ENCODE assay signal across 23 cellular contexts in genomic region chr1:155319536-155319935, GRCh38. TPM values are rescaled to one million over a fixed set of nuclear protein-coding genes. Genes with fewer than 3 reads are reported as not detected.
DNase-seq lines count a peak whose midpoint lies in the region; ATAC-seq and TF ChIP-seq lines count a peak whose summit lies in the region.
"Had no signal": no experiment of that assay in that cellular context is flagged by ENCODE, and none has a peak within 500 bp of the region (broad histone marks: within the 10 kb centered on the region; RNA-seq: fewer than 3 reads in every experiment).

No MANE protein-coding gene starts in this region.

- CTCF ChIA-PET in Caco-2 (lab: Charles Lee) (no interaction called here), RWPE1 (lab: Yijun Ruan, JAX) (interaction anchor here (0.7 to 5.1 kb wide), 2 partner anchors 53 to 69 kb away, joined by 3 to 34 read pairs; no protein-coding TSS in a partner anchor)

- peaks cover 20% of the 10 kb centered on the region for H3K4me1 ChIP-seq in Caco-2
- H3K4me1 ChIP-seq in sigmoid colon: peaks cover 0 to 30% (median 25%) of the 10 kb centered on the region in 4 donors

- DNase-seq in Caco-2 (no peak), RWPE1 (ENCODE audit: low spot score) (no peak), endothelial cell (ENCODE audit: low spot score) (no peak), sigmoid colon (peak; percentile 63), hippocampal formation (lab: John Stamatoyannopoulos, UW) (no peak)
- DNase-seq: activated CD4-positive, alpha-beta T cell treated with anti-CD3 and anti-CD28 coated beads for 36 hours; activated naive CD4-positive, alpha-beta T cell; cortex of kidney; DMS 273 treated with DMSO at 0.1 percent for 48 hours; foreskin melanocyte; GF-D8; midbrain; NCI-H1048; NCI-H2029 treated with DMSO at 0.1 percent for 48 hours; NCI-H524 treated with DMSO at 0.1 percent for 48 hours; stimulated activated CD4-positive, alpha-beta T cell treated with anti-CD3 and anti-CD28 coated beads, Interleukin-1b, Interleukin-23, amount 100 ng/mL, for 48 hours; stomach; T1000 had no signal

- H3K27me3 ChIP-seq in Caco-2 (replicated peaks; ENCODE audit: control insufficient read depth, insufficient read depth, low read length) (no peaks in the 10 kb centered on the region), sigmoid colon (no peaks in the 10 kb centered on the region)
- H3K27me3 ChIP-seq: stomach had no signal

- H3K36me3 Mint-ChIP-seq in Caco-2 (ENCODE audit: insufficient read depth, unreplicated experiment) (peaks cover 72% of the 10 kb centered on the region), endothelial cell (ENCODE audit: low read depth, unreplicated experiment) (peaks cover 27% of the 10 kb centered on the region)

- intact Hi-C loops in Caco-2 (cut with micrococcal nuclease; ENCODE audit: unreplicated experiment) (no loop called here), sigmoid colon (cut with DNase I) (no loop called here)

- H3K27ac ChIP-seq in RWPE1 (peak overlapping the region; percentile 98), sigmoid colon (no peak overlapping the region)

- ATAC-seq in GM19395 (IDR thresholded peaks at IDR 0.05; ENCODE audit: unreplicated experiment): no peak
- ATAC-seq in GM18861 (IDR thresholded peaks at IDR 0.05; ENCODE audit: unreplicated experiment): no peak
- ATAC-seq: activated CD4-positive, alpha-beta T cell treated with anti-CD3 and anti-CD28 coated beads for 36 hours; GM12878; sciatic nerve had no signal

- H3K4me1 Mint-ChIP-seq in Caco-2 (ENCODE audit: low read depth, unreplicated experiment) (peaks cover 7% of the 10 kb centered on the region), endothelial cell (ENCODE audit: unreplicated experiment) (peaks cover 41% of the 10 kb centered on the region)

- H3K4me3 ChIP-seq in Caco-2 (ENCODE audit: low read depth, low read length): no peak overlapping the region
- H3K4me3 ChIP-seq in sigmoid colon: no peak overlapping the region

- peaks cover 4% of the 10 kb centered on the region for H3K36me3 ChIP-seq in Caco-2 (ENCODE audit: control insufficient read depth, insufficient read depth, low read length)
- H3K36me3 ChIP-seq in sigmoid colon: peaks cover 0 to 16% (median 0%) of the 10 kb centered on the region in 4 donors

- TF ChIP-seq POLR2A in sigmoid colon (IDR thresholded peaks at IDR 0.05): no peak

- H3K27ac Mint-ChIP-seq in Caco-2 (ENCODE audit: unreplicated experiment) (peak overlapping the region; percentile 13), endothelial cell (ENCODE audit: unreplicated experiment) (peak overlapping the region; percentile 40)
- H3K27ac Mint-ChIP-seq: activated CD4-positive, alpha-beta T cell treated with anti-CD3 and anti-CD28 coated beads for 36 hours had no signal

- H3K9me3 ChIP-seq in Caco-2: no peaks in the 10 kb centered on the region
- H3K9me3 ChIP-seq in sigmoid colon: no peaks in the 10 kb centered on the region
- H3K9me3 ChIP-seq: stomach had no signal

- 86 to 90% methylated on average over 5 of the region's 5 CpGs for WGBS in sigmoid colon, 2 donors

- POLR2A ChIA-PET in Caco-2 (lab: Charles Lee) (no interaction called here), RWPE1 (lab: Yijun Ruan, JAX; ENCODE audit: low non-redundant PET) (no interaction called here)

- no peaks in the 10 kb centered on the region for H3K9me3 Mint-ChIP-seq in Caco-2 (ENCODE audit: unreplicated experiment)
- no peaks in the 10 kb centered on the region for H3K9me3 Mint-ChIP-seq in endothelial cell (ENCODE audit: unreplicated experiment)

- no peaks in the 10 kb centered on the region for H3K27me3 Mint-ChIP-seq in Caco-2 (ENCODE audit: insufficient read depth, unreplicated experiment)
- peaks cover 6% of the 10 kb centered on the region for H3K27me3 Mint-ChIP-seq in endothelial cell (ENCODE audit: unreplicated experiment)
- H3K27me3 Mint-ChIP-seq: activated CD4-positive, alpha-beta T cell treated with anti-CD3 and anti-CD28 coated beads for 36 hours had no signal

- H3K4me3 Mint-ChIP-seq in Caco-2 (ENCODE audit: unreplicated experiment) (no peak overlapping the region), endothelial cell (ENCODE audit: unreplicated experiment) (peak overlapping the region; percentile 88)

- no peak for TF ChIP-seq CTCF in Caco-2 (IDR thresholded peaks at IDR 0.05; ENCODE audit: insufficient read depth in 1 of 2, low read depth in 1 of 2, low read length in 1 of 2, severe bottlenecking in 1 of 2, unreplicated experiment in 1 of 2)
- no peak for TF ChIP-seq CTCF in RWPE1 (conservative IDR thresholded peaks at IDR 0.05; ENCODE audit: low read depth)
- TF ChIP-seq CTCF in endothelial cell (IDR thresholded peaks at IDR 0.05; ENCODE audit: unreplicated experiment): no peak
- no peak for TF ChIP-seq CTCF in sigmoid colon (IDR thresholded peaks at IDR 0.05)

- no peak for TF ChIP-seq EP300 in sigmoid colon (IDR thresholded peaks at IDR 0.05)

- BruUV-seq in Caco-2 (replicated peaks; lab: Mats Ljungman, UMichigan): no TSS peak

RNA-seq across cellular contexts. Expression of gene RUSC1, which starts 1.2 kb away (rescaled TPM):
- total RNA-seq in Caco-2 (2022): 44.1 and 44.4 TPM in 2 replicates
- total RNA-seq in endothelial cell (ENCODE audit: unreplicated experiment): 67.1 TPM
- total RNA-seq in sigmoid colon: 10 to 100 TPM; 12.5 to 27.4 (median 16.0) TPM
- 10 to 100 TPM; 48.3 to 76.3 (median 67.7) TPM for polyA plus RNA-seq in sigmoid colon

RNA-seq across cellular contexts. Expression of gene FDPS, which starts 10.9 kb away (rescaled TPM):
- total RNA-seq in Caco-2 (2022) (228 and 235 TPM in 2 replicates), endothelial cell (ENCODE audit: unreplicated experiment) (540 TPM), sigmoid colon (10 to 100 TPM; 73.7 to 96.8 (median 81.3) TPM)
- 100 to 1,000 TPM; 144 to 570 (median 299) TPM for polyA plus RNA-seq in sigmoid colon

RNA-seq across cellular contexts. Expression of gene PKLR, which starts 18.3 kb away (rescaled TPM):
- total RNA-seq in Caco-2 (2022) (not detected in 2 replicates), endothelial cell (ENCODE audit: unreplicated experiment) (not detected), sigmoid colon (not detected)
- polyA plus RNA-seq in sigmoid colon: under 1 TPM; under 0.01 to 0.69 (median 0.38) TPM
- total RNA-seq: activated CD4-positive, alpha-beta T cell treated with anti-CD3 and anti-CD28 coated beads for 36 hours; omental fat pad; sciatic nerve had no signal
- polyA plus RNA-seq: stomach had no signal

RNA-seq across cellular contexts. Expression of gene HCN3, which starts 42.3 kb away (rescaled TPM):
- total RNA-seq in Caco-2 (2022) (8.0 and 8.8 TPM in 2 replicates), endothelial cell (ENCODE audit: unreplicated experiment) (7.3 TPM), sigmoid colon (1 to 10 TPM; 1.2 to 5.5 (median 2.3) TPM)
- polyA plus RNA-seq in sigmoid colon: 1 to 10 TPM in 2 of 3 donors, under 1 TPM in 1; 0.69 to 8.6 (median 1.2) TPM

RNA-seq across cellular contexts. Expression of gene CLK2, which starts 46.2 kb away (rescaled TPM):
- total RNA-seq in Caco-2 (2022) (56.8 and 57.5 TPM in 2 replicates), endothelial cell (ENCODE audit: unreplicated experiment) (62.8 TPM), sigmoid colon (10 to 100 TPM; 21.4 to 33.2 (median 25.3) TPM)
- polyA plus RNA-seq in sigmoid colon: 10 to 100 TPM in 2 of 3 donors, 1 to 10 TPM in 1; 7.2 to 45.9 (median 14.4) TPM
